ENCODE assay signal across 1 cellular context in the genomic region with DNA sequence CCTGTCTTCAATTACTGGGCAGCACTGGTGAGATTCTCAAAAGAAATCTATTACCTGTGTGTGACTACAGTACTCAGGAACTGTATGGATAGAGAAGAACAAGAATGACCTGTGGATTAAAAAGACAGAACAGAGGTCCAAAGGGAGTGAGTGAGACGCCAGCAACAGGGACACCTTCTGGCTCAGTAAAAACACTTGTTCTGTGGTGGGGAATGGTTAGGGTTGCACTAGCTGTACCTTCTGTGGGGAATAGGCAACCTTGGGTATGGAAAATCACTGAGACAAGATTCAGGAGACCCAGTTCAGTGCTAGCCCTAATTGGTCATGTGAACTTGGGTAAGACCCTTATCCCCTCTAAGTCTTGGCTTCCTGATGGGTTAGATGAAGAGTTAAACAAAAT.
TF ChIP-seq lines count a peak whose summit lies in the region.

No MANE protein-coding gene starts in this region.

TF ChIP-seq in GM12878, 131 proteins besides CTCF, POLR2A, EP300 and RAD21 (continued from another document):
- TF ChIP-seq MLLT1 (IDR thresholded peaks at IDR 0.05) = no peak
- no peak for TF ChIP-seq ZNF622 (IDR thresholded peaks at IDR 0.05)
- TF ChIP-seq RUNX3 (IDR thresholded peaks at IDR 0.05; ENCODE audit: low read length) = peak; percentile 16; the same call in 1 of the 2 replicates
- no peak for TF ChIP-seq TCF7 (IDR thresholded peaks at IDR 0.05; ENCODE audit: borderline replicate concordance)
- TF ChIP-seq FOXK2 (IDR thresholded peaks at IDR 0.05) = no peak
- TF ChIP-seq BHLHE40 (IDR thresholded peaks at IDR 0.05; ENCODE audit: borderline replicate concordance in 1 of 2, low read depth in 2 of 2, low read length in 1 of 2) = no peak
- TF ChIP-seq IRF5 (IDR thresholded peaks at IDR 0.05; ENCODE audit: borderline replicate concordance) = no peak
- TF ChIP-seq MEF2B (IDR thresholded peaks at IDR 0.05; ENCODE audit: partially characterized antibody, poor library complexity, severe bottlenecking) = no peak
- TF ChIP-seq TAF1 (IDR thresholded peaks at IDR 0.05; ENCODE audit: borderline replicate concordance, low read depth, low read length) = no peak
- no peak for TF ChIP-seq BRCA1 (IDR thresholded peaks at IDR 0.05; ENCODE audit: low read depth, low read length)
TF ChIP-seq in GM12878: peak in this region for 9.
